ENCODE assay signal across 1 cellular context in genomic region chrX:20230406-20230805, GRCh38.
TF ChIP-seq lines count a peak whose summit lies in the region.

No MANE protein-coding gene starts in this region.

TF ChIP-seq in H1, 55 proteins besides CTCF, POLR2A, EP300 and RAD21:
- TF ChIP-seq CTBP2 (IDR thresholded peaks at IDR 0.05; ENCODE audit: borderline replicate concordance, insufficient read depth, insufficient read length, low read length) (no peak), E2F6 (IDR thresholded peaks at IDR 0.05) (no peak), KDM5A (IDR thresholded peaks at IDR 0.05; ENCODE audit: low read length) (no peak)
